ENCODE assay signal across 1 cellular context in genomic region chr14:101776315-101776714, GRCh38.
TF ChIP-seq lines count a peak whose summit lies in the region.

No MANE protein-coding gene starts in this region.

TF ChIP-seq in GM12878, 131 proteins besides CTCF, POLR2A, EP300 and RAD21:
- TF ChIP-seq TCF3 (IDR thresholded peaks at IDR 0.05; ENCODE audit: borderline replicate concordance, insufficient read depth, low read depth, low read length): 0 out of 2 replicates have a peak, but pooled peaks have one; percentile 21
- peak; percentile 42 for TF ChIP-seq SPI1 (IDR thresholded peaks at IDR 0.05; ENCODE audit: borderline replicate concordance, insufficient read depth, low read depth, low read length)
- TF ChIP-seq ATF3 (IDR thresholded peaks at IDR 0.05; ENCODE audit: borderline replicate concordance, extremely low read depth, low read depth, low read length): no peak
